ENCODE assay signal across 7 cellular contexts in the genomic region with DNA sequence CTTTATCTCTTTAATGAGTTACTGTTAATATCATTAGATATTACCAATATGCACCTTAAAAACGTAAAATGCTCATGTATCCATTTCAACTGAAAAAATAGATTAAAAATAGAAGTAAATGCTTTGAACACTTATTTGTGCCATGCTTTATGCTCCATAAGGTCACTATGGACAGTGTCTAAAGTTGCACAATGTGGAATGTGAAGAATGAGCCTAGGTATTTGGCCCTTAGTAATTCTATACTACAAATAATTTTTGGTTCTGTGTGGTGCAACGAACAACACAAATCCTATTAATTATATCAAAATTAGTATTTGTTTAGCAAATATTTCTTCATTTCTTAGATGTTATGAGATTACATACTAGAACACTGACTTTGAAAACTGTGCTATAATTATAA.
"Had no signal": no experiment of that assay in that cellular context is flagged by ENCODE, and none has a peak within 500 bp of the region (broad histone marks: within the 10 kb centered on the region; RNA-seq: fewer than 3 reads in every experiment).

No MANE protein-coding gene starts in this region.

- H3K36me3 ChIP-seq: HAP-1 had no signal

- ATAC-seq: GM23338, HCT116 had no signal

- H3K9me3 ChIP-seq: HAP-1 had no signal

- H3K4me3 ChIP-seq: GM23338, HAP-1 had no signal

- DNase-seq: H7, HFFc6, IMR-90, KBM-7 had no signal
